In genomic region chr3:58135712-58136543, GRCh38 we compare ENCODE assay signal across 11 cellular contexts.
DNase-seq lines count a peak whose midpoint lies in the region; TF ChIP-seq lines count a peak whose summit lies in the region.
"Had no signal": no experiment of that assay in that cellular context is flagged by ENCODE, and none has a peak within 500 bp of the region (broad histone marks: within the 10 kb centered on the region; RNA-seq: fewer than 3 reads in every experiment).

No MANE protein-coding gene starts in this region.

- CTCF ChIA-PET in GM10248 (lab: Yijun Ruan, JAX): interaction anchor here (0.7 to 1.8 kb wide), 7 partner anchors 24 to 139 kb away, joined by 3 to 8 read pairs (median 3); no protein-coding TSS in a partner anchor

- DNase-seq in GM10248 (ENCODE audit: extremely low spot score) (no peak), OCI-M1 (lab: John Stamatoyannopoulos, UW) (peak; percentile 3), fibroblast of gingiva (ENCODE audit: low read depth) (peak; percentile 8), renal cortical epithelial cell (ENCODE audit: low read depth) (peak; percentile 11), COLO829 (ENCODE audit: low spot score) (no peak), DMS79 (lab: John Stamatoyannopoulos, UW) (no peak), COR-L47 (lab: John Stamatoyannopoulos, UW) (no peak)
- DNase-seq in stimulated activated CD4-positive, alpha-beta T cell treated with anti-CD3 and anti-CD28 coated beads, Interleukin-4, amount 100 ng/mL, for 24 hours: no peak
- DNase-seq: brain microvascular endothelial cell; GDM1; stimulated activated CD4-positive, alpha-beta T cell treated with anti-CD3 and anti-CD28 coated beads, Interleukin-2, amount 100 ng/mL, for 48 hours had no signal

- POLR2A ChIA-PET in GM10248 (lab: Yijun Ruan, JAX): interaction anchor here (0.6 kb wide), 1 partner anchor 111 kb away, joined by 3 read pairs; no protein-coding TSS in a partner anchor

- TF ChIP-seq CTCF in GM10248 (IDR thresholded peaks at IDR 0.05; ENCODE audit: control extremely low read depth, extremely low read depth, low read depth, missing control alignments): peak; percentile 14

Comparison
In these comparisons a context has a peak if more than half of its experiments do, and no peak if none do; other contexts are left out.
1. DNase-seq: peak in OCI-M1 (single experiment), fibroblast of gingiva (single experiment) and renal cortical epithelial cell (single experiment); none in GM10248 (single experiment), COLO829 (single experiment), DMS79 (single experiment), COR-L47 (single experiment) and stimulated activated CD4-positive, alpha-beta T cell treated with anti-CD3 and anti-CD28 coated beads, Interleukin-4, amount 100 ng/mL, for 24 hours (single experiment).